Comparison of ENCODE assay signal across 8 cellular contexts in the genomic region with DNA sequence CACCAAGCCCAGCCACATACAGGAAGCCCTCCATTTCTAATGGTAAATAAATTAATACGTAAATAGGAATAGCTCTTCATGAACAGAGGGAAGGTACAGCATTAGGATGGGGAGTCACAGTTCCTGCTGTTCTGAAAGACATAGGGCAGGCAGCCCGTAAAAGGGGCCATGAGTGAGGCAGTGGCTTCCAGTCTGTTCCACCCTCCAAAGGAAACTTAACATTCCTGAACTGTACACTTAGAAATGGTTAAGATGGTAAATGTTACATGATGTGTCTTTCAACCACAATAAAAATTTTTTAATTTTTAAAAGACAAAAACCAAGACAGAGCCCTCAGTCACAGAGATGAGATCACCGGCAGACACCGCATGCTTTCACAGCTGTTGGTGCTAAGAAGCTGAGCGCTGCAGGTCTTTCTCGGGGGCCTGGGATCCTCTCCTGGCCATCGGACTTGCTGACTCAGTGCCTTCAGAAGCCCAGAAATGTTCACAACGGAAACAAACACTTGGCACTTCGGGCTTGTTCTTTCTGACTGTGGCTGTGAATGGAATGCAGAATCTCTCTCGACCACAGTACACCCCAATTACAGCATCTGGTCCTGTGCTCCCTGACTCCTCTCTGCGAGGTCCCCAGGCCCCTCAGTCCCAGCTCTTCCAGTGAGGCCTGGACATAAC. TPM values are rescaled to one million over a fixed set of nuclear protein-coding genes. Genes with fewer than 3 reads are reported as not detected.
A peak's percentile ranks its signal among the peaks of the same experiment; 100 is the strongest.
DNase-seq lines count a peak whose midpoint lies in the region; ATAC-seq and TF ChIP-seq lines count a peak whose summit lies in the region.

No MANE protein-coding gene starts in this region.

- peaks cover 0 to 100% (median 9%) of the 10 kb centered on the region in 3 donors for H3K36me3 ChIP-seq in esophagus squamous epithelium

- peak overlapping the region in 1 of 2 donors; percentile 76 for H3K27ac Mint-ChIP-seq in stimulated activated naive CD8-positive, alpha-beta T cell treated with anti-CD3 and anti-CD28 coated beads, Interleukin-15, amount 100 ng/mL, for 72 hours
- peak overlapping the region; percentile 97 to 99 for H3K27ac Mint-ChIP-seq in natural killer cell

- ATAC-seq in stimulated activated naive CD8-positive, alpha-beta T cell treated with anti-CD3 and anti-CD28 coated beads, Interleukin-15, Interleukin-2, amounts not matched to agents 100 U/mL and 50 U/mL, for 24 hours: peak; percentile 28
- no peak for ATAC-seq in stimulated activated naive CD8-positive, alpha-beta T cell treated with anti-CD3 and anti-CD28 coated beads, Interleukin-15, amount 100 ng/mL, for 72 hours
- ATAC-seq in natural killer cell: peak; percentile 84 to 93 (median 91)
- ATAC-seq in HG02852 (IDR thresholded peaks at IDR 0.05; ENCODE audit: unreplicated experiment): no peak
- no peak for ATAC-seq in activated CD4-positive, CD25-positive, alpha-beta regulatory T cell treated with anti-CD3 and anti-CD28 coated beads, Interleukin-2, amount 50 U/mL, for 24 hours

- no peaks in the 10 kb centered on the region for H3K27me3 Mint-ChIP-seq in stimulated activated naive CD8-positive, alpha-beta T cell treated with anti-CD3 and anti-CD28 coated beads, Interleukin-15, amount 100 ng/mL, for 72 hours
- no peaks in the 10 kb centered on the region for H3K27me3 Mint-ChIP-seq in natural killer cell (ENCODE audit: low read depth in 2 of 2)

- no peaks in the 10 kb centered on the region for H3K36me3 Mint-ChIP-seq in natural killer cell

- H3K9me3 ChIP-seq in esophagus squamous epithelium: no peaks in the 10 kb centered on the region

- no peak overlapping the region for H3K4me3 Mint-ChIP-seq in stimulated activated naive CD8-positive, alpha-beta T cell treated with anti-CD3 and anti-CD28 coated beads, Interleukin-15, amount 100 ng/mL, for 72 hours
- peak overlapping the region; percentile 82 for H3K4me3 Mint-ChIP-seq in natural killer cell

- H3K4me3 ChIP-seq in esophagus squamous epithelium: no peak overlapping the region

- peaks cover 4 to 23% (median 14%) of the 10 kb centered on the region in 3 donors for H3K4me1 ChIP-seq in esophagus squamous epithelium

- H3K4me1 Mint-ChIP-seq in stimulated activated naive CD8-positive, alpha-beta T cell treated with anti-CD3 and anti-CD28 coated beads, Interleukin-15, amount 100 ng/mL, for 72 hours: peaks cover 15% of the 10 kb centered on the region
- H3K4me1 Mint-ChIP-seq in natural killer cell: peaks cover 39 to 42% of the 10 kb centered on the region in 2 donors

- TF ChIP-seq CTCF in esophagus squamous epithelium (IDR thresholded peaks at IDR 0.05) (no peak), natural killer cell (IDR thresholded peaks at IDR 0.05) (no peak)

- TF ChIP-seq POLR2A in esophagus squamous epithelium (IDR thresholded peaks at IDR 0.05): no peak

- H3K27me3 ChIP-seq in esophagus squamous epithelium: no peaks in the 10 kb centered on the region

- intact Hi-C loops in esophagus squamous epithelium (cut with DNase I) (no loop called here), natural killer cell (cut with micrococcal nuclease) (loop anchor here (1.0 to 10.0 kb wide), 7 partner anchors 14 to 601 kb away; partner anchors contain the start of gene HSH2D)

- no peaks in the 10 kb centered on the region for H3K9me3 Mint-ChIP-seq in stimulated activated naive CD8-positive, alpha-beta T cell treated with anti-CD3 and anti-CD28 coated beads, Interleukin-15, amount 100 ng/mL, for 72 hours
- H3K9me3 Mint-ChIP-seq in natural killer cell: no peaks in the 10 kb centered on the region

- H3K27ac ChIP-seq in esophagus squamous epithelium: peak overlapping the region; percentile 26 to 82 (median 72)

- WGBS in esophagus squamous epithelium, 2 donors: 63 to 73% methylated on average over 11 of the region's 11 CpGs

- no peak for DNase-seq in stimulated activated naive CD8-positive, alpha-beta T cell treated with anti-CD3 and anti-CD28 coated beads, Interleukin-15, Interleukin-2, amounts not matched to agents 100 U/mL and 50 U/mL, for 24 hours
- DNase-seq in stimulated activated naive CD8-positive, alpha-beta T cell treated with anti-CD3 and anti-CD28 coated beads, Interleukin-15, amount 100 ng/mL, for 72 hours: no peak
- DNase-seq in esophagus squamous epithelium (lab: John Stamatoyannopoulos, UW): no peak
- DNase-seq in natural killer cell: peak; percentile 71
- no peak for DNase-seq in activated naive CD4-positive, alpha-beta T cell (lab: John Stamatoyannopoulos, UW)
- no peak for DNase-seq in DMS79 treated with DMSO at 0.1 percent for 48 hours (lab: John Stamatoyannopoulos, UW)

RNA-seq across cellular contexts. Expression of gene EPS15L1, which starts 36.4 kb away (rescaled TPM):
- total RNA-seq in esophagus squamous epithelium: 10 to 100 TPM in 3 of 4 donors, 1 to 10 TPM in 1; 8.1 to 21.7 (median 19.8) TPM
- total RNA-seq in natural killer cell: 100 to 1,000 TPM in 1 of 3 donors, 10 to 100 TPM in 2; 92.2 to 120 (median 99.3) TPM

Comparison
In these comparisons a context has a peak if more than half of its experiments do, and no peak if none do; other contexts are left out.
1. ATAC-seq: peak in stimulated activated naive CD8-positive, alpha-beta T cell treated with anti-CD3 and anti-CD28 coated beads, Interleukin-15, Interleukin-2, amounts not matched to agents 100 U/mL and 50 U/mL, for 24 hours (single experiment) and natural killer cell (3 of 3); none in stimulated activated naive CD8-positive, alpha-beta T cell treated with anti-CD3 and anti-CD28 coated beads, Interleukin-15, amount 100 ng/mL, for 72 hours (single experiment), HG02852 (single experiment) and activated CD4-positive, CD25-positive, alpha-beta regulatory T cell treated with anti-CD3 and anti-CD28 coated beads, Interleukin-2, amount 50 U/mL, for 24 hours (0 of 2).
2. RNA of gene EPS15L1, which starts 36.4 kb away (total RNA-seq): 92.2 to 120 TPM in natural killer cell; 8.1 to 21.7 TPM in esophagus squamous epithelium; every median in the first group is over 4 times any median in the second.